In the genomic region with DNA sequence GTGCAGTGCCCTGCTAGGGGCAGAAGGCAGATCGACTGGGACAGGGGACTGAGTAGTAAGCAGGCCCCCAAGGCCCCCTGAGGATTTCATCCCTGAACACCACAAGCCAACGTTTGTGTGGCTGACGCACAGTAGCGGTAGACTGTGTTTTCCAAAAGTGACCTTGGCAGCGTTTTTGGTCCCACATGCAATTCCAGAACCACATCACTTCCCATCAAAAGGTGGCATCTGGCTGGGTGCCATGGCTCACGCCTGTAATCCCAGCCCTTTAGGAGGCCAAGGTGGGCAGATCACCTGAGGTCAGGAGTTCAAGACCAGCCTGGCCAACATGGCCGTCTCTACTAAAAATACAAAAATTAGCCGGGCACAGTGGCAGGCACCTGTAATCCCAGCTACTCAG, we compare ENCODE assay signal across 5 cellular contexts. TPM values are rescaled to one million over a fixed set of nuclear protein-coding genes. Genes with fewer than 3 reads are reported as not detected.
"Had no signal": no experiment of that assay in that cellular context is flagged by ENCODE, and none has a peak within 500 bp of the region (broad histone marks: within the 10 kb centered on the region; RNA-seq: fewer than 3 reads in every experiment).

No MANE protein-coding gene starts in this region.

RNA-seq across cellular contexts. Expression of a gene that starts 34.1 kb away (rescaled TPM):
- total RNA-seq: dermis microvascular lymphatic vessel endothelial cell, endodermal cell, glomerular endothelial cell, lung microvascular endothelial cell, myocyte had no signal
